Comparison of ENCODE assay signal across 7 cellular contexts in genomic region chr11:68759991-68760390, GRCh38. TPM values are rescaled to one million over a fixed set of nuclear protein-coding genes. Genes with fewer than 3 reads are reported as not detected.
"Had no signal": no experiment of that assay in that cellular context is flagged by ENCODE, and none has a peak within 500 bp of the region (broad histone marks: within the 10 kb centered on the region; RNA-seq: fewer than 3 reads in every experiment).

No MANE protein-coding gene starts in this region.

- DNase-seq: GM23248, GOT3, H7, HFFc6 had no signal

- H3K4me1 ChIP-seq: HAP-1 had no signal

- H3K9ac ChIP-seq: GM23248 had no signal

- H2AFZ ChIP-seq: GM23248 had no signal

- H3K27me3 Mint-ChIP-seq: IgD-negative memory B cell had no signal

- H3K9me3 ChIP-seq: HAP-1 had no signal

- H3K27ac ChIP-seq: GM23248, HL-60 had no signal

- H3K4me3 ChIP-seq: GM23248, HAP-1 had no signal

- H3K27ac Mint-ChIP-seq: HFFc6, IgD-negative memory B cell had no signal

- H3K9me3 Mint-ChIP-seq: HFFc6, IgD-negative memory B cell had no signal

- H3K4me3 Mint-ChIP-seq: HFFc6, IgD-negative memory B cell had no signal

RNA-seq across cellular contexts. Expression of gene TESMIN, which starts 8.7 kb away (rescaled TPM):
- total RNA-seq: GM23248 had no signal
